In the genomic region with DNA sequence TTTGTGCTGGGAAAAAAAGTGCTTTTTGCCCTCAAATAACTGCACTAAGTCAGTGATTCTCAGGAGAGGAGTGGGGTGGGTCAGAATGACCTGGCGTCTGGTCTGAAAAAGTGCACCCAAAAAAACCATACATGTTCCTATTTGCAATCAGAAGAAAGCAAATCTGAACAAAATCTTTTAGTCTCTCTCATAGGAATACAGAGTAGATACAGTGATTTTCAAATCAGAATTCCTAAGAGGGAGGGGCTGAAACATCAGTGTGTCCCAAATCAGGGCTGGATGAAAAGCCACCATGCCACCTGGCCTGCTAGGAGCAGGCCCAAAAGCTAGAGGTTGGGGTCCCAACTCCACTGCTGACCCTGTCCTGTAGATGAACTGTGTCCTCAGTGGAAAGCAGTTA, we compare ENCODE assay signal across 13 cellular contexts.
DNase-seq lines count a peak whose midpoint lies in the region; ATAC-seq, FAIRE-seq and TF ChIP-seq lines count a peak whose summit lies in the region.
"Had no signal": no experiment of that assay in that cellular context is flagged by ENCODE, and none has a peak within 500 bp of the region (broad histone marks: within the 10 kb centered on the region; RNA-seq: fewer than 3 reads in every experiment).

No MANE protein-coding gene starts in this region.

- POLR2A ChIA-PET in K562 (lab: Yijun Ruan, JAX) = no interaction called here

- H3K27me3 ChIP-seq in left ventricle myocardium inferior (ENCODE audit: low read depth) = no peaks in the 10 kb centered on the region
- H3K27me3 ChIP-seq in K562 (ENCODE audit: control insufficient read depth in 2 of 2, insufficient read depth in 2 of 2, low read length in 2 of 2) = no peaks in the 10 kb centered on the region
- no peaks in the 10 kb centered on the region for H3K27me3 ChIP-seq in aorta (ENCODE audit: control insufficient read depth in 1 of 2, insufficient read depth in 2 of 2, low read length in 1 of 2)

- no peaks in the 10 kb centered on the region for H3K9me3 Mint-ChIP-seq in naive B cell

- no peak for TF ChIP-seq RAD21 in K562 (CRISPR knock-in tag; conservative IDR thresholded peaks at IDR 0.05 in 1 of 2, IDR thresholded peaks at IDR 0.05 in 1 of 2)

- BruUV-seq in K562 (replicated peaks; lab: Mats Ljungman, UMichigan) = no TSS peak

- TF ChIP-seq CTCF in left ventricle myocardium inferior (IDR thresholded peaks at IDR 0.05; ENCODE audit: borderline replicate concordance) = no peak
- TF ChIP-seq CTCF in K562 (IDR thresholded peaks at IDR 0.05 in 2 of 3, conservative IDR thresholded peaks at IDR 0.05 in 1 of 3; ENCODE audit: insufficient read depth in 2 of 3, low read depth in 1 of 3, low read length in 3 of 3) = no peak

- no peaks in the 10 kb centered on the region for H3K9me1 ChIP-seq in K562 (ENCODE audit: control insufficient read depth, insufficient read depth, low read length)

- peaks cover 27% of the 10 kb centered on the region; the same call in 1 of the 2 replicates for H4K20me1 ChIP-seq in K562 (replicated peaks; ENCODE audit: control insufficient read depth, insufficient read depth, low read length)

- intact Hi-C loops in left ventricle myocardium inferior (cut with micrococcal nuclease) = loop anchor here (10.0 kb wide), 1 partner anchor 62 kb away; no protein-coding TSS in a partner anchor
- intact Hi-C loops in left cardiac atrium (cut with DNase I) = loop anchor here in 1 of 2 donors (10.0 kb wide), 1 partner anchor 62 kb away; no protein-coding TSS in a partner anchor
- intact Hi-C loops in K562 (cut with micrococcal nuclease) = no loop called here
- intact Hi-C loops in aorta (cut with DNase I) = no loop called here

- FAIRE-seq in K562 (lab: Jason Lieb, UNC) = no peak

- H3K27me3 Mint-ChIP-seq in naive B cell = no peaks in the 10 kb centered on the region

- no peaks in the 10 kb centered on the region for H3K36me3 Mint-ChIP-seq in naive B cell

- no peak overlapping the region for H3K4me2 ChIP-seq in K562 (ENCODE audit: insufficient read depth, low read length)
- H3K4me2 ChIP-seq: PC-9 had no signal

- peaks cover 83 to 100% (median 97%) of the 10 kb centered on the region in 3 donors for H3K4me1 Mint-ChIP-seq in naive B cell

- CTCF ChIA-PET in K562 (lab: Yijun Ruan, JAX; ENCODE audit: low intra/inter-chr PET ratio) = no interaction called here

- H3K27ac ChIP-seq in left ventricle myocardium inferior (replicated peaks) = peak overlapping the region; percentile 86
- H3K27ac ChIP-seq in K562 (ENCODE audit: extremely low read depth, low read depth, low read length) = no peak overlapping the region
- H3K27ac ChIP-seq in aorta (ENCODE audit: low read depth in 1 of 2, low read length in 2 of 2) = peak overlapping the region; percentile 24 to 78
- H3K27ac ChIP-seq: PC-9 had no signal

- in situ Hi-C loops in K562 (cut with MboI) = no loop called here

- H3K36me3 ChIP-seq in left ventricle myocardium inferior (no peaks in the 10 kb centered on the region), K562 (ENCODE audit: control insufficient read depth, insufficient read depth, low read length) (no peaks in the 10 kb centered on the region), aorta (ENCODE audit: control insufficient read depth in 1 of 2, insufficient read depth in 2 of 2, low read length in 1 of 2) (no peaks in the 10 kb centered on the region)
- H3K36me3 ChIP-seq: HAP-1 had no signal

- ATAC-seq in left cardiac atrium (no peak), K562 (no peak), naive B cell (ENCODE audit: low read depth in 2 of 2) (no peak), aorta (ENCODE audit: low FRiP score) (no peak), GM18907 (IDR thresholded peaks at IDR 0.05; ENCODE audit: unreplicated experiment) (no peak)
- ATAC-seq: left lobe of liver had no signal

- H3K79me2 ChIP-seq in K562 (ENCODE audit: control insufficient read depth, insufficient read depth, low read length) = peaks cover 5% of the 10 kb centered on the region; the same call in 1 of the 3 replicates

- H3K9ac ChIP-seq in K562 (ENCODE audit: insufficient read depth in 1 of 2, low read depth in 2 of 2, low read length in 2 of 2) = no peak overlapping the region

- no peak for DNase-seq in left ventricle myocardium inferior
- no peak for DNase-seq in left cardiac atrium
- no peak for DNase-seq in K562 (ENCODE audit: extremely low read depth in 1 of 4, low spot score in 3 of 4)
- DNase-seq in naive B cell = no peak
- DNase-seq in aorta = no peak
- DNase-seq in DMS79 (lab: John Stamatoyannopoulos, UW) = no peak
- DNase-seq in stimulated activated CD4-positive, alpha-beta T cell treated with anti-CD3 and anti-CD28 coated beads, Interleukin-2, amount 100 ng/mL, for 24 hours = no peak
- DNase-seq: NCI-H226; PC-9; stimulated activated CD4-positive, alpha-beta T cell treated with anti-CD3 and anti-CD28 coated beads, Interleukin-12 subunit alpha, Interleukin-12 subunit beta, amount 100 ng/mL, for 4 hours had no signal

- no peak overlapping the region for H3K4me3 ChIP-seq in left ventricle myocardium inferior
- H3K4me3 ChIP-seq in K562 = no peak overlapping the region
- H3K4me3 ChIP-seq in aorta (ENCODE audit: low read length in 2 of 2) = no peak overlapping the region
- H3K4me3 ChIP-seq: HAP-1, PC-9 had no signal

- peak overlapping the region in 5 of 6 donors; percentile 63 to 98 (median 70) for H3K27ac Mint-ChIP-seq in naive B cell

- peak overlapping the region in 4 of 8 donors; percentile 4 to 94 (median 60) for H3K4me3 Mint-ChIP-seq in naive B cell

- 82% methylated on average over 1 of the region's 1 CpG for WGBS in K562 (ENCODE audit: insufficient coverage, low coverage, missing lambda C conversion rate)
- 87 to 97% methylated on average over 1 of the region's 1 CpG for WGBS in aorta, 2 donors

- H3K4me1 ChIP-seq in left ventricle myocardium inferior (peaks cover 100% of the 10 kb centered on the region), K562 (replicated peaks in 1 of 2; ENCODE audit: control insufficient read depth in 2 of 2, insufficient read depth in 2 of 2, low read length in 2 of 2) (peaks cover 11 to 15% of the 10 kb centered on the region in 2 experiments), aorta (ENCODE audit: control insufficient read depth in 1 of 2, insufficient read depth in 2 of 2, low read length in 2 of 2) (peaks cover 4 to 8% of the 10 kb centered on the region in 2 donors)

- TF ChIP-seq POLR2A in K562 (conservative IDR thresholded peaks at IDR 0.05) = no peak

- no peak for TF ChIP-seq EP300 in K562 (IDR thresholded peaks at IDR 0.05; ENCODE audit: low read length)

- H3K9me3 ChIP-seq in left ventricle myocardium inferior (replicated peaks) = no peaks in the 10 kb centered on the region
- H3K9me3 ChIP-seq in K562 (replicated peaks; ENCODE audit: control insufficient read depth, insufficient read depth, low read depth, low read length) = no peaks in the 10 kb centered on the region
- no peaks in the 10 kb centered on the region for H3K9me3 ChIP-seq in aorta (ENCODE audit: control insufficient read depth, low read length)
- H3K9me3 ChIP-seq: HAP-1 had no signal

- no peak overlapping the region for H2AFZ ChIP-seq in K562 (ENCODE audit: low read depth, low read length)
- H2AFZ ChIP-seq: PC-9 had no signal

TF ChIP-seq in K562, 482 proteins besides CTCF, POLR2A, EP300 and RAD21:
- TF ChIP-seq HDAC1 (IDR thresholded peaks at IDR 0.05) = 0 out of 4 replicates have a peak, but pooled peaks of 1 of the 2 experiments have one; percentile 28
- TF ChIP-seq, protein P1, sequence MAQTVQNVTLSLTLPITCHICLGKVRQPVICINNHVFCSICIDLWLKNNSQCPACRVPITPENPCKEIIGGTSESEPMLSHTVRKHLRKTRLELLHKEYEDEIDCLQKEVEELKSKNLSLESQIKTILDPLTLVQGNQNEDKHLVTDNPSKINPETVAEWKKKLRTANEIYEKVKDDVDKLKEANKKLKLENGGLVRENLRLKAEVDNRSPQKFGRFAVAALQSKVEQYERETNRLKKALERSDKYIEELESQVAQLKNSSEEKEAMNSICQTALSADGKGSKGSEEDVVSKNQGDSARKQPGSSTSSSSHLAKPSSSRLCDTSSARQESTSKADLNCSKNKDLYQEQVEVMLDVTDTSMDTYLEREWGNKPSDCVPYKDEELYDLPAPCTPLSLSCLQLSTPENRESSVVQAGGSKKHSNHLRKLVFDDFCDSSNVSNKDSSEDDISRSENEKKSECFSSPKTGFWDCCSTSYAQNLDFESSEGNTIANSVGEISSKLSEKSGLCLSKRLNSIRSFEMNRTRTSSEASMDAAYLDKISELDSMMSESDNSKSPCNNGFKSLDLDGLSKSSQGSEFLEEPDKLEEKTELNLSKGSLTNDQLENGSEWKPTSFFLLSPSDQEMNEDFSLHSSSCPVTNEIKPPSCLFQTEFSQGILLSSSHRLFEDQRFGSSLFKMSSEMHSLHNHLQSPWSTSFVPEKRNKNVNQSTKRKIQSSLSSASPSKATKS (CRISPR knock-in tag; IDR thresholded peaks at IDR 0.05) = no peak
- peak; percentile 82 to 91 for TF ChIP-seq KDM1A (IDR thresholded peaks at IDR 0.05)
- TF ChIP-seq MCM3 (IDR thresholded peaks at IDR 0.05) = no peak
